26 cellular contexts compared by ENCODE assay signal in genomic region chr19:16885166-16885565, GRCh38. TPM values are rescaled to one million over a fixed set of nuclear protein-coding genes. Genes with fewer than 3 reads are reported as not detected.
"Had no signal": no experiment of that assay in that cellular context is flagged by ENCODE, and none has a peak within 500 bp of the region (broad histone marks: within the 10 kb centered on the region; RNA-seq: fewer than 3 reads in every experiment).

No MANE protein-coding gene starts in this region.

- H3K4me1 ChIP-seq: foreskin keratinocyte, right lobe of liver had no signal

- H3K27ac ChIP-seq: foreskin keratinocyte, neutrophil, tibial nerve had no signal

- H3K27ac Mint-ChIP-seq: activated CD8-positive, alpha-beta T cell treated with anti-CD3 and anti-CD28 coated beads for 36 hours; activated T-helper 17 cell treated with anti-CD3 and anti-CD28 coated beads, Interleukin-2, amount 50 U/mL, for 72 hours; mesothelial cell of epicardium; naive B cell; nephron progenitor cell; T-cell; T-helper 2 cell treated with Interferon-gamma antibody and Interleukin-4, amounts not matched to agents 5 μg/mL and 100 μg/mL, for 36 hours; WTC11 had no signal

- H3K4me3 Mint-ChIP-seq: activated CD8-positive, alpha-beta T cell treated with anti-CD3 and anti-CD28 coated beads for 36 hours; activated T-cell treated with anti-CD3 and anti-CD28 coated beads, Interleukin-2, amount 50 U/mL, for 4 hours; activated T-helper 17 cell treated with anti-CD3 and anti-CD28 coated beads, Interleukin-2, amount 50 U/mL, for 72 hours; mesothelial cell of epicardium; naive B cell; nephron progenitor cell; T-cell; T-helper 2 cell treated with Interferon-gamma antibody and Interleukin-4, amounts not matched to agents 5 μg/mL and 100 μg/mL, for 36 hours; WTC11 had no signal

- H3K27me3 ChIP-seq: foreskin keratinocyte, right lobe of liver had no signal

- ATAC-seq: activated CD8-positive, alpha-beta T cell treated with anti-CD3 and anti-CD28 coated beads for 36 hours; activated T-cell treated with anti-CD3 and anti-CD28 coated beads, Interleukin-2, amount 50 U/mL, for 4 hours; activated T-helper 17 cell treated with anti-CD3 and anti-CD28 coated beads, Interleukin-2, amount 50 U/mL, for 72 hours; foreskin keratinocyte; heart right ventricle; left lung; right lobe of liver; T-cell; WTC11 had no signal

- H3K4me3 ChIP-seq: left lung, right lobe of liver, tibial nerve had no signal

- H3K27me3 Mint-ChIP-seq: activated T-helper 17 cell treated with anti-CD3 and anti-CD28 coated beads, Interleukin-2, amount 50 U/mL, for 72 hours had no signal

- DNase-seq: activated CD4-positive, alpha-beta T cell treated with anti-CD3 and anti-CD28 coated beads for 1 hour; activated CD4-positive, alpha-beta T cell treated with anti-CD3 and anti-CD28 coated beads, Interleukin-2, amount 50 U/mL, for 1 hour; activated CD8-positive, alpha-beta T cell treated with anti-CD3 and anti-CD28 coated beads for 36 hours; activated gamma-delta T cell treated with Interleukin-2 at 50 U/mL for 16 hours; activated naive CD4-positive, alpha-beta T cell treated with anti-CD3 and anti-CD28 coated beads, Interleukin-2, amount 50 U/mL, for 16 hours; activated T-cell treated with anti-CD3 and anti-CD28 coated beads, Interleukin-2, amount 50 U/mL, for 4 hours; amniotic stem cell; central memory CD4-positive, alpha-beta T cell; foreskin keratinocyte; heart right ventricle; left lung; mammary epithelial cell; naive B cell; nephron progenitor cell; right lobe of liver; stimulated activated CD4-positive, alpha-beta T cell treated with anti-CD3 and anti-CD28 coated beads, Interleukin-2, amount 100 ng/mL, for 48 hours; stimulated activated naive CD4-positive, alpha-beta T cell treated with Interleukin-2 at 50 U/mL for 16 hours; T-cell had no signal

- H3K36me3 ChIP-seq: right lobe of liver had no signal

- H3K4me1 Mint-ChIP-seq: activated T-helper 17 cell treated with anti-CD3 and anti-CD28 coated beads, Interleukin-2, amount 50 U/mL, for 72 hours; WTC11 had no signal

RNA-seq across cellular contexts. Expression of gene F2RL3, which starts 3.6 kb away (rescaled TPM):
- total RNA-seq: activated CD8-positive, alpha-beta T cell treated with anti-CD3 and anti-CD28 coated beads for 36 hours; activated T-helper 17 cell treated with anti-CD3 and anti-CD28 coated beads, Interleukin-2, amount 50 U/mL, for 72 hours; astrocyte; foreskin keratinocyte; mesothelial cell of epicardium; temporal lobe had no signal
